Comparison of ENCODE assay signal across 22 cellular contexts in the genomic region with DNA sequence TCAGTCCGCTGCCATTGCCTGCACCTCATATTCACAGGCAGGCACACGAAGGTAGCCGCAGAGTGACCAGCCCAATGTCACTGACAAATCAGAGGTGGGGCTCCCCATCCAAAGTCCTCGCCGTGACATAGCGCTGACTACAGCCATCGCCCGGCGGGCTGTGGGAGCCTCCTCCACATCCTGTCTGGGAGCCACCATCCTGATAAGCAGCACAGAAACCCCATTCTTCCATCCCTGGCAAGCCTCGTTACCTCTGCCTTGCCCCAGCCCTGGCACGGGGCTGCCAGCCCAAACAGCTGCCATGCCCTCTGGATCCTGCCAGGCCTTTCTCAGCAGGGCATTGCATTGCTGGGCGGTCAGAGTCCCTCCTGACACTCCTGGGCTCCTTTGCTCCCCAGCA.
"Had no signal": no experiment of that assay in that cellular context is flagged by ENCODE, and none has a peak within 500 bp of the region (broad histone marks: within the 10 kb centered on the region; RNA-seq: fewer than 3 reads in every experiment).

No MANE protein-coding gene starts in this region.

- H3K4me1 Mint-ChIP-seq: activated B cell treated with CpG ODN at 0.5 μM for 24 hours; activated CD4-positive, alpha-beta T cell treated with anti-CD3 and anti-CD28 coated beads for 36 hours; activated naive CD8-positive, alpha-beta T cell treated with anti-CD3 and anti-CD28 coated beads for 36 hours; central memory CD8-positive, alpha-beta T cell; naive thymus-derived CD4-positive, alpha-beta T cell; stimulated activated naive CD8-positive, alpha-beta T cell treated with anti-CD3 and anti-CD28 coated beads, Interleukin-15, amount 100 ng/mL, for 72 hours; T-cell had no signal

- H3K36me3 Mint-ChIP-seq: activated naive CD8-positive, alpha-beta T cell treated with anti-CD3 and anti-CD28 coated beads for 36 hours; T-cell had no signal

- H3K4me3 Mint-ChIP-seq: activated B cell treated with CpG ODN at 0.5 μM for 24 hours; activated CD4-positive, alpha-beta T cell treated with anti-CD3 and anti-CD28 coated beads for 36 hours; activated naive CD8-positive, alpha-beta T cell treated with anti-CD3 and anti-CD28 coated beads for 36 hours; central memory CD8-positive, alpha-beta T cell; naive thymus-derived CD4-positive, alpha-beta T cell; stimulated activated naive CD8-positive, alpha-beta T cell treated with anti-CD3 and anti-CD28 coated beads, Interleukin-15, amount 100 ng/mL, for 72 hours; T-cell; T-helper 2 cell treated with Interferon-gamma antibody and Interleukin-4, amounts not matched to agents 5 μg/mL and 100 μg/mL, for 36 hours had no signal

- H3K9me3 Mint-ChIP-seq: activated B cell treated with CpG ODN at 0.5 μM for 24 hours; activated naive CD8-positive, alpha-beta T cell treated with anti-CD3 and anti-CD28 coated beads for 36 hours; central memory CD8-positive, alpha-beta T cell; naive thymus-derived CD4-positive, alpha-beta T cell; stimulated activated naive CD8-positive, alpha-beta T cell treated with anti-CD3 and anti-CD28 coated beads, Interleukin-15, amount 100 ng/mL, for 72 hours; T-cell; T-helper 2 cell treated with Interferon-gamma antibody and Interleukin-4, amounts not matched to agents 5 μg/mL and 100 μg/mL, for 36 hours had no signal

- H3K27me3 ChIP-seq: breast epithelium, gastroesophageal sphincter, right atrium auricular region, suprapubic skin, transverse colon had no signal

- H3K4me3 ChIP-seq: breast epithelium, coronary artery, gastroesophageal sphincter, lower lobe of right lung, psoas muscle, right atrium auricular region, suprapubic skin, transverse colon had no signal

- H3K9me3 ChIP-seq: breast epithelium, gastroesophageal sphincter, lower lobe of right lung, psoas muscle, right atrium auricular region, suprapubic skin, transverse colon had no signal

- ATAC-seq: activated CD4-positive, alpha-beta T cell treated with anti-CD3 and anti-CD28 coated beads for 36 hours; gastroesophageal sphincter; lower lobe of right lung; naive thymus-derived CD4-positive, alpha-beta T cell; psoas muscle; stimulated activated naive CD8-positive, alpha-beta T cell treated with anti-CD3 and anti-CD28 coated beads, Interleukin-15, amount 100 ng/mL, for 72 hours; T-cell had no signal

- H3K27ac ChIP-seq: breast epithelium, coronary artery, gastroesophageal sphincter, lower lobe of right lung, psoas muscle, right atrium auricular region, suprapubic skin, transverse colon had no signal

- H3K4me1 ChIP-seq: breast epithelium, gastroesophageal sphincter, lower lobe of right lung, psoas muscle, right atrium auricular region, suprapubic skin, transverse colon had no signal

- H3K36me3 ChIP-seq: breast epithelium, gastroesophageal sphincter, lower lobe of right lung, right atrium auricular region, suprapubic skin, transverse colon had no signal

- H3K27ac Mint-ChIP-seq: activated B cell treated with CpG ODN at 0.5 μM for 24 hours; activated CD4-positive, alpha-beta T cell treated with anti-CD3 and anti-CD28 coated beads for 36 hours; activated naive CD8-positive, alpha-beta T cell treated with anti-CD3 and anti-CD28 coated beads for 36 hours; T-cell; T-helper 2 cell treated with Interferon-gamma antibody and Interleukin-4, amounts not matched to agents 5 μg/mL and 100 μg/mL, for 36 hours had no signal

- H3K27me3 Mint-ChIP-seq: activated B cell treated with CpG ODN at 0.5 μM for 24 hours; activated CD4-positive, alpha-beta T cell treated with anti-CD3 and anti-CD28 coated beads for 36 hours; activated naive CD8-positive, alpha-beta T cell treated with anti-CD3 and anti-CD28 coated beads for 36 hours; central memory CD8-positive, alpha-beta T cell; naive thymus-derived CD4-positive, alpha-beta T cell; stimulated activated naive CD8-positive, alpha-beta T cell treated with anti-CD3 and anti-CD28 coated beads, Interleukin-15, amount 100 ng/mL, for 72 hours; T-cell had no signal

- DNase-seq: activated B cell treated with CpG ODN at 0.5 μM for 24 hours; activated CD4-positive, alpha-beta T cell treated with anti-CD3 and anti-CD28 coated beads for 36 hours; activated CD4-positive, alpha-beta T cell treated with anti-CD3 and anti-CD28 coated beads, Interleukin-2, amount 50 U/mL, for 48 hours; activated naive CD4-positive, alpha-beta T cell treated with Interleukin-2 at 50 U/mL for 16 hours; activated naive CD8-positive, alpha-beta T cell treated with anti-CD3 and anti-CD28 coated beads for 36 hours; activated T-cell treated with anti-CD3 and anti-CD28 coated beads, Interleukin-2, amount 50 U/mL, for 48 hours; amniotic stem cell; lower lobe of right lung; naive thymus-derived CD4-positive, alpha-beta T cell; psoas muscle; stimulated activated CD4-positive, alpha-beta T cell treated with anti-CD3 and anti-CD28 coated beads, Interleukin-12 subunit alpha, Interleukin-12 subunit beta, amount 100 ng/mL, for 4 hours; stimulated activated CD4-positive, alpha-beta T cell treated with anti-CD3 and anti-CD28 coated beads, Interleukin-1b, Interleukin-23, amount 100 ng/mL, for 48 hours; stimulated activated naive CD8-positive, alpha-beta T cell treated with anti-CD3 and anti-CD28 coated beads, Interleukin-15, amount 100 ng/mL, for 72 hours; T-cell; transverse colon had no signal
